9 cellular contexts compared by ENCODE assay signal in the genomic region with DNA sequence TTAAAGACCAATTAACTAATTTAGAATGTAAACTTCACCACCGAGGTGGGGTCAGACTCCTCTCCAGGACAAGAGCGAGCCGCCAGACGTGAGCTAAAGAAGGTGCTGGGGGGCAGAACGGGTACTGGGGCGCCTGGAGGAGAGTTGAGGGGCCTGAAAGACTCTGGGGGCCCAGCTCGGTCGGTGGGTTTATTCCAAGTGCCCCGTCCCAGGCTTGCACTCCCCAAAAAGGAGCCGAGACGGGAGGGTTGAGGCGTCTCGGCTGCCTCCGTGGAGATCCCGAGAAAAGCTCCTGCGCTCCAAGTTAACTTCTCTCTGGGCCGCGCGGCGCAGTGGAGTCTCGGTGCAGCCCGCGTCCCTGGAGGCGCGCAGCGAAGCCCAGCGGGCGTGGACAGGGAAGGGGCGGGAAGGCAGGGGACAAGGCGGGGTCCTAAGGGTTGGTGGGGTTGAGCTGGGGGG.
DNase-seq lines count a peak whose midpoint lies in the region; ATAC-seq and TF ChIP-seq lines count a peak whose summit lies in the region.
"Had no signal": no experiment of that assay in that cellular context is flagged by ENCODE, and none has a peak within 500 bp of the region (broad histone marks: within the 10 kb centered on the region; RNA-seq: fewer than 3 reads in every experiment).

No MANE protein-coding gene starts in this region.

- no peaks in the 10 kb centered on the region for H3K9me3 Mint-ChIP-seq in activated T-cell treated with anti-CD3 and anti-CD28 coated beads, Interleukin-2, amount 50 U/mL, for 4 hours
- no peaks in the 10 kb centered on the region for H3K9me3 Mint-ChIP-seq in type B pancreatic cell

- no peak overlapping the region for H3K9ac ChIP-seq in liver (ENCODE audit: low read depth in 1 of 2, low read length in 2 of 2)

- 6% methylated on average over 30 of the region's 30 CpGs for WGBS in liver

- no peaks in the 10 kb centered on the region for H3K36me3 Mint-ChIP-seq in activated T-cell treated with anti-CD3 and anti-CD28 coated beads, Interleukin-2, amount 50 U/mL, for 4 hours (ENCODE audit: insufficient read depth)
- no peaks in the 10 kb centered on the region for H3K36me3 Mint-ChIP-seq in type B pancreatic cell

- H3K4me3 Mint-ChIP-seq in activated T-cell treated with anti-CD3 and anti-CD28 coated beads, Interleukin-2, amount 50 U/mL, for 4 hours, result peak overlapping the region; percentile 72
- H3K4me3 Mint-ChIP-seq in type B pancreatic cell, result peak overlapping the region; percentile 86

- ATAC-seq in activated T-cell treated with anti-CD3 and anti-CD28 coated beads, Interleukin-2, amount 50 U/mL, for 4 hours, result peak; percentile 40 to 56
- ATAC-seq in GM21515 (IDR thresholded peaks at IDR 0.05; ENCODE audit: unreplicated experiment), result no peak
- ATAC-seq: K562 had no signal

- peak overlapping the region; percentile 64 for H3K4me3 ChIP-seq in coronary artery
- H3K4me3 ChIP-seq in liver (ENCODE audit: low read depth in 1 of 3, low read length in 3 of 3), result peak overlapping the region in 2 of 3 donors; percentile 7 to 41
- H3K4me3 ChIP-seq: K562 had no signal

- H3K4me1 Mint-ChIP-seq in activated T-cell treated with anti-CD3 and anti-CD28 coated beads, Interleukin-2, amount 50 U/mL, for 4 hours (ENCODE audit: low read depth), result peaks cover 7% of the 10 kb centered on the region
- H3K4me1 Mint-ChIP-seq in type B pancreatic cell (ENCODE audit: unreplicated experiment), result peaks cover 7% of the 10 kb centered on the region

- H3K27me3 ChIP-seq in liver (ENCODE audit: control insufficient read depth in 4 of 4, insufficient read depth in 4 of 4, low read length in 3 of 4), result peaks cover 0 to 4% (median 1%) of the 10 kb centered on the region in 4 donors

- no peak for DNase-seq in activated T-cell treated with anti-CD3 and anti-CD28 coated beads, Interleukin-2, amount 50 U/mL, for 4 hours
- DNase-seq in activated T-cell treated with anti-CD3 and anti-CD28 coated beads, Interleukin-2, amount 50 U/mL, for 1 hour, result no peak
- DNase-seq in coronary artery (ENCODE audit: low spot score) (no peak), type B pancreatic cell (ENCODE audit: extremely low spot score, unreplicated experiment) (no peak), NCI-H1417 (lab: John Stamatoyannopoulos, UW) (no peak)
- DNase-seq in effector CD4-positive, alpha-beta T cell, result no peak

- peaks cover 0 to 9% (median 5%) of the 10 kb centered on the region in 4 donors for H3K4me1 ChIP-seq in liver (ENCODE audit: control insufficient read depth in 4 of 4, insufficient read depth in 4 of 4, low read length in 3 of 4)

- no peaks in the 10 kb centered on the region for H3K36me3 ChIP-seq in liver (ENCODE audit: control insufficient read depth in 4 of 4, insufficient read depth in 3 of 4, low read depth in 1 of 4, low read length in 3 of 4)

- peaks cover 26% of the 10 kb centered on the region for H3K27me3 Mint-ChIP-seq in activated T-cell treated with anti-CD3 and anti-CD28 coated beads, Interleukin-2, amount 50 U/mL, for 4 hours (ENCODE audit: low read depth)
- H3K27me3 Mint-ChIP-seq in type B pancreatic cell, result peaks cover 51% of the 10 kb centered on the region

- H3K27ac ChIP-seq in coronary artery (no peak overlapping the region), liver (ENCODE audit: low read depth in 1 of 2, low read length in 2 of 2) (no peak overlapping the region)

- TF ChIP-seq CTCF in coronary artery (IDR thresholded peaks at IDR 0.05) (no peak), liver (IDR thresholded peaks at IDR 0.05; ENCODE audit: low read depth, low read length, missing input control) (no peak), type B pancreatic cell (conservative IDR thresholded peaks at IDR 0.05) (no peak)

- TF ChIP-seq RAD21 in liver (IDR thresholded peaks at IDR 0.05), result no peak

- H3K9me3 ChIP-seq in liver (ENCODE audit: control insufficient read depth in 4 of 4, low read length in 3 of 4), result no peaks in the 10 kb centered on the region

- no peak overlapping the region for H3K27ac Mint-ChIP-seq in type B pancreatic cell

TF ChIP-seq in liver, 16 proteins besides CTCF, POLR2A, EP300 and RAD21:
- no peak for TF ChIP-seq SP1 (IDR thresholded peaks at IDR 0.05)
- no peak for TF ChIP-seq JUND (IDR thresholded peaks at IDR 0.05)
- TF ChIP-seq GABPA (IDR thresholded peaks at IDR 0.05 in 1 of 2, conservative IDR thresholded peaks at IDR 0.05 in 1 of 2), result no peak
